19 cellular contexts compared by ENCODE assay signal in genomic region chr17:83128306-83129240, GRCh38.
"Had no signal": no experiment of that assay in that cellular context is flagged by ENCODE, and none has a peak within 500 bp of the region (broad histone marks: within the 10 kb centered on the region; RNA-seq: fewer than 3 reads in every experiment).

No MANE protein-coding gene starts in this region.

- H3K36me3 ChIP-seq: ascending aorta, breast epithelium, ovary, tibial artery had no signal

- H3K9me3 ChIP-seq: ascending aorta, breast epithelium, ovary, tibial artery had no signal

- H3K4me1 Mint-ChIP-seq: neural crest cell had no signal

- H3K4me3 Mint-ChIP-seq: activated B cell treated with CpG ODN at 0.5 μM for 24 hours; activated CD8-positive, alpha-beta T cell treated with anti-CD3 and anti-CD28 coated beads for 36 hours; activated T-cell treated with anti-CD3 and anti-CD28 coated beads, Interleukin-2, amount 50 U/mL, for 4 hours; effector memory CD8-positive, alpha-beta T cell; neural crest cell; T-cell had no signal

- H3K4me3 ChIP-seq: ascending aorta, breast epithelium, hepatocyte, ovary, tibial artery had no signal

- H3K27ac ChIP-seq: ascending aorta, breast epithelium, hepatocyte, ovary, tibial artery had no signal

- ATAC-seq: activated CD8-positive, alpha-beta T cell treated with anti-CD3 and anti-CD28 coated beads for 36 hours; activated T-cell treated with anti-CD3 and anti-CD28 coated beads, Interleukin-2, amount 50 U/mL, for 4 hours; effector memory CD8-positive, alpha-beta T cell; left colon; SK-N-SH treated with all-trans-retinoic acid at 6 μM for 48 hours; T-cell had no signal

- H3K27me3 ChIP-seq: ascending aorta, breast epithelium, ovary, tibial artery had no signal

- H3K36me3 Mint-ChIP-seq: T-cell had no signal

- H3K9me3 Mint-ChIP-seq: activated B cell treated with CpG ODN at 0.5 μM for 24 hours; activated CD8-positive, alpha-beta T cell treated with anti-CD3 and anti-CD28 coated beads for 36 hours; activated T-cell treated with anti-CD3 and anti-CD28 coated beads, Interleukin-2, amount 50 U/mL, for 4 hours; effector memory CD8-positive, alpha-beta T cell; neural crest cell; T-cell had no signal

- H3K27ac Mint-ChIP-seq: activated B cell treated with CpG ODN at 0.5 μM for 24 hours; activated CD8-positive, alpha-beta T cell treated with anti-CD3 and anti-CD28 coated beads for 36 hours; T-cell had no signal

- DNase-seq: activated B cell treated with CpG ODN at 0.5 μM for 24 hours; activated CD4-positive, alpha-beta T cell treated with anti-CD3 and anti-CD28 coated beads for 48 hours; activated CD8-positive, alpha-beta T cell treated with anti-CD3 and anti-CD28 coated beads for 36 hours; activated naive CD4-positive, alpha-beta T cell treated with anti-CD3 and anti-CD28 coated beads, Interleukin-2, amount 50 U/mL, for 16 hours; activated T-cell treated with anti-CD3 and anti-CD28 coated beads, Interleukin-2, amount 50 U/mL, for 4 hours; effector memory CD8-positive, alpha-beta T cell; left colon; mammary epithelial cell; stimulated activated CD4-positive, alpha-beta T cell treated with anti-CD3 and anti-CD28 coated beads, Interleukin-12 subunit alpha, Interleukin-12 subunit beta, amount 100 ng/mL, for 4 hours; stimulated activated CD4-positive, alpha-beta T cell treated with anti-CD3 and anti-CD28 coated beads, Interleukin-1b, Interleukin-23, amount 100 ng/mL, for 48 hours; stimulated activated naive CD4-positive, alpha-beta T cell treated with Interleukin-2 at 50 U/mL for 16 hours; T-cell had no signal

- H3K4me1 ChIP-seq: ascending aorta, tibial artery had no signal
